Comparison of ENCODE assay signal across 1 cellular context in the genomic region with DNA sequence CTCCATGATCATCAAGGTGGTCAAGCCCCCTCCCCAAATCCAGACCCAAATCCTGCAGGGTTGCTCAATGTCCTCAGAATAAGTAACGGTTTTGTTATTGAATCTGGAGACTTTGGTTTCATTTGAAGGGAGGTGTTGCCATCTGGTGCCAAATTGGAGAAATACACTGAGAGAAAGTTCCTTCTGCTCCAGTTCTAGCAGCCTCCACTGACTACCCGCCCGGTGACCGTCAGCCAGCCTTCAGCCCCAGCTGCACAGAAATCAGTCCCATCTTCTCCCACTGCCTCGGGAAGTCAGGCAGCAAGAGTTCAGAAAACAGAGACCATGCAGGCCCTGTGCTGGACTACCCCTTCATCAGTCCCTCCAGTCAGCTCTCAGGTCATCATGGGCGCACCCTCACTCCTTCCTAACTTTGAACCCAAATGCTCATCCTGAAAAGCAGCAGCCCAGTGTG.
TF ChIP-seq lines count a peak whose summit lies in the region.

No MANE protein-coding gene starts in this region.

TF ChIP-seq in WTC11, 78 proteins besides CTCF, POLR2A, EP300 and RAD21 (continued from another document):
- TF ChIP-seq, protein P1, sequence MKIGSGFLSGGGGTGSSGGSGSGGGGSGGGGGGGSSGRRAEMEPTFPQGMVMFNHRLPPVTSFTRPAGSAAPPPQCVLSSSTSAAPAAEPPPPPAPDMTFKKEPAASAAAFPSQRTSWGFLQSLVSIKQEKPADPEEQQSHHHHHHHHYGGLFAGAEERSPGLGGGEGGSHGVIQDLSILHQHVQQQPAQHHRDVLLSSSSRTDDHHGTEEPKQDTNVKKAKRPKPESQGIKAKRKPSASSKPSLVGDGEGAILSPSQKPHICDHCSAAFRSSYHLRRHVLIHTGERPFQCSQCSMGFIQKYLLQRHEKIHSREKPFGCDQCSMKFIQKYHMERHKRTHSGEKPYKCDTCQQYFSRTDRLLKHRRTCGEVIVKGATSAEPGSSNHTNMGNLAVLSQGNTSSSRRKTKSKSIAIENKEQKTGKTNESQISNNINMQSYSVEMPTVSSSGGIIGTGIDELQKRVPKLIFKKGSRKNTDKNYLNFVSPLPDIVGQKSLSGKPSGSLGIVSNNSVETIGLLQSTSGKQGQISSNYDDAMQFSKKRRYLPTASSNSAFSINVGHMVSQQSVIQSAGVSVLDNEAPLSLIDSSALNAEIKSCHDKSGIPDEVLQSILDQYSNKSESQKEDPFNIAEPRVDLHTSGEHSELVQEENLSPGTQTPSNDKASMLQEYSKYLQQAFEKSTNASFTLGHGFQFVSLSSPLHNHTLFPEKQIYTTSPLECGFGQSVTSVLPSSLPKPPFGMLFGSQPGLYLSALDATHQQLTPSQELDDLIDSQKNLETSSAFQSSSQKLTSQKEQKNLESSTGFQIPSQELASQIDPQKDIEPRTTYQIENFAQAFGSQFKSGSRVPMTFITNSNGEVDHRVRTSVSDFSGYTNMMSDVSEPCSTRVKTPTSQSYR (CRISPR knock-in tag; IDR thresholded peaks at IDR 0.05), result no peak
